ENCODE assay signal across 2 cellular contexts in the genomic region with DNA sequence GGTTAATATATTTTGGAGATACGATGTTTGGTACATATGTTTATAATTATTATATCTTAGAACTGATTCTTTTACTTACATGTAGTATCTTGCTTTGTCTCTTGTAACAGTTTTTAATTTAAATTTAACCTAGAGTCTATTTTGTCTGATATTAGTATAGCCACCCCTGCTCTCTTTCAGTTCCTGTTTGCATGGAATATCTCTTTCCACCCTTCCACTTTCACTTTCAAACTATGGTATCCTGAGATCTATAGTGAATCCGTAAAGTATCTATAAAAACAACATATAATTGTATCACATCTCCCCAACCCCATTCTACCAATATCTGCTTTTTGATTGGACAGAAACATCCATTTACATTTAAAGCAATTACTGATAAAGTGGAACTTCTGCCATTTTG.
TF ChIP-seq lines count a peak whose summit lies in the region.

No MANE protein-coding gene starts in this region.

TF ChIP-seq in SK-N-SH, 30 proteins besides CTCF, POLR2A, EP300 and RAD21:
- TF ChIP-seq, protein P1, sequence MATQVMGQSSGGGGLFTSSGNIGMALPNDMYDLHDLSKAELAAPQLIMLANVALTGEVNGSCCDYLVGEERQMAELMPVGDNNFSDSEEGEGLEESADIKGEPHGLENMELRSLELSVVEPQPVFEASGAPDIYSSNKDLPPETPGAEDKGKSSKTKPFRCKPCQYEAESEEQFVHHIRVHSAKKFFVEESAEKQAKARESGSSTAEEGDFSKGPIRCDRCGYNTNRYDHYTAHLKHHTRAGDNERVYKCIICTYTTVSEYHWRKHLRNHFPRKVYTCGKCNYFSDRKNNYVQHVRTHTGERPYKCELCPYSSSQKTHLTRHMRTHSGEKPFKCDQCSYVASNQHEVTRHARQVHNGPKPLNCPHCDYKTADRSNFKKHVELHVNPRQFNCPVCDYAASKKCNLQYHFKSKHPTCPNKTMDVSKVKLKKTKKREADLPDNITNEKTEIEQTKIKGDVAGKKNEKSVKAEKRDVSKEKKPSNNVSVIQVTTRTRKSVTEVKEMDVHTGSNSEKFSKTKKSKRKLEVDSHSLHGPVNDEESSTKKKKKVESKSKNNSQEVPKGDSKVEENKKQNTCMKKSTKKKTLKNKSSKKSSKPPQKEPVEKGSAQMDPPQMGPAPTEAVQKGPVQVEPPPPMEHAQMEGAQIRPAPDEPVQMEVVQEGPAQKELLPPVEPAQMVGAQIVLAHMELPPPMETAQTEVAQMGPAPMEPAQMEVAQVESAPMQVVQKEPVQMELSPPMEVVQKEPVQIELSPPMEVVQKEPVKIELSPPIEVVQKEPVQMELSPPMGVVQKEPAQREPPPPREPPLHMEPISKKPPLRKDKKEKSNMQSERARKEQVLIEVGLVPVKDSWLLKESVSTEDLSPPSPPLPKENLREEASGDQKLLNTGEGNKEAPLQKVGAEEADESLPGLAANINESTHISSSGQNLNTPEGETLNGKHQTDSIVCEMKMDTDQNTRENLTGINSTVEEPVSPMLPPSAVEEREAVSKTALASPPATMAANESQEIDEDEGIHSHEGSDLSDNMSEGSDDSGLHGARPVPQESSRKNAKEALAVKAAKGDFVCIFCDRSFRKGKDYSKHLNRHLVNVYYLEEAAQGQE (IDR thresholded peaks at IDR 0.05; ENCODE audit: low read depth, low read length): no peak

TF ChIP-seq in SK-N-SH treated with all-trans-retinoic acid at 6 μM for 48 hours, 23 proteins besides CTCF, POLR2A, EP300 and RAD21 (continued from another document):
- TF ChIP-seq, protein P2, sequence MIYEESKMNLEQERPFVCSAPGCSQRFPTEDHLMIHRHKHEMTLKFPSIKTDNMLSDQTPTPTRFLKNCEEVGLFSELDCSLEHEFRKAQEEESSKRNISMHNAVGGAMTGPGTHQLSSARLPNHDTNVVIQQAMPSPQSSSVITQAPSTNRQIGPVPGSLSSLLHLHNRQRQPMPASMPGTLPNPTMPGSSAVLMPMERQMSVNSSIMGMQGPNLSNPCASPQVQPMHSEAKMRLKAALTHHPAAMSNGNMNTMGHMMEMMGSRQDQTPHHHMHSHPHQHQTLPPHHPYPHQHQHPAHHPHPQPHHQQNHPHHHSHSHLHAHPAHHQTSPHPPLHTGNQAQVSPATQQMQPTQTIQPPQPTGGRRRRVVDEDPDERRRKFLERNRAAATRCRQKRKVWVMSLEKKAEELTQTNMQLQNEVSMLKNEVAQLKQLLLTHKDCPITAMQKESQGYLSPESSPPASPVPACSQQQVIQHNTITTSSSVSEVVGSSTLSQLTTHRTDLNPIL (CRISPR knock-in tag; IDR thresholded peaks at IDR 0.05; ENCODE audit: low read depth): no peak
- TF ChIP-seq, protein P3, sequence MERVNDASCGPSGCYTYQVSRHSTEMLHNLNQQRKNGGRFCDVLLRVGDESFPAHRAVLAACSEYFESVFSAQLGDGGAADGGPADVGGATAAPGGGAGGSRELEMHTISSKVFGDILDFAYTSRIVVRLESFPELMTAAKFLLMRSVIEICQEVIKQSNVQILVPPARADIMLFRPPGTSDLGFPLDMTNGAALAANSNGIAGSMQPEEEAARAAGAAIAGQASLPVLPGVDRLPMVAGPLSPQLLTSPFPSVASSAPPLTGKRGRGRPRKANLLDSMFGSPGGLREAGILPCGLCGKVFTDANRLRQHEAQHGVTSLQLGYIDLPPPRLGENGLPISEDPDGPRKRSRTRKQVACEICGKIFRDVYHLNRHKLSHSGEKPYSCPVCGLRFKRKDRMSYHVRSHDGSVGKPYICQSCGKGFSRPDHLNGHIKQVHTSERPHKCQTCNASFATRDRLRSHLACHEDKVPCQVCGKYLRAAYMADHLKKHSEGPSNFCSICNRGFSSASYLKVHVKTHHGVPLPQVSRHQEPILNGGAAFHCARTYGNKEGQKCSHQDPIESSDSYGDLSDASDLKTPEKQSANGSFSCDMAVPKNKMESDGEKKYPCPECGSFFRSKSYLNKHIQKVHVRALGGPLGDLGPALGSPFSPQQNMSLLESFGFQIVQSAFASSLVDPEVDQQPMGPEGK (CRISPR knock-in tag; IDR thresholded peaks at IDR 0.05; ENCODE audit: borderline replicate concordance): no peak
- TF ChIP-seq, protein P4, sequence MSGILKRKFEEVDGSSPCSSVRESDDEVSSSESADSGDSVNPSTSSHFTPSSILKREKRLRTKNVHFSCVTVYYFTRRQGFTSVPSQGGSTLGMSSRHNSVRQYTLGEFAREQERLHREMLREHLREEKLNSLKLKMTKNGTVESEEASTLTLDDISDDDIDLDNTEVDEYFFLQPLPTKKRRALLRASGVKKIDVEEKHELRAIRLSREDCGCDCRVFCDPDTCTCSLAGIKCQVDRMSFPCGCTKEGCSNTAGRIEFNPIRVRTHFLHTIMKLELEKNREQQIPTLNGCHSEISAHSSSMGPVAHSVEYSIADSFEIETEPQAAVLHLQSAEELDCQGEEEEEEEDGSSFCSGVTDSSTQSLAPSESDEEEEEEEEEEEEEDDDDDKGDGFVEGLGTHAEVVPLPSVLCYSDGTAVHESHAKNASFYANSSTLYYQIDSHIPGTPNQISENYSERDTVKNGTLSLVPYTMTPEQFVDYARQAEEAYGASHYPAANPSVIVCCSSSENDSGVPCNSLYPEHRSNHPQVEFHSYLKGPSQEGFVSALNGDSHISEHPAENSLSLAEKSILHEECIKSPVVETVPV (CRISPR knock-in tag; IDR thresholded peaks at IDR 0.05): no peak
